2 cellular contexts compared by ENCODE assay signal in genomic region chr1:110870721-110871388, GRCh38.
TF ChIP-seq lines count a peak whose summit lies in the region.

No MANE protein-coding gene starts in this region.

TF ChIP-seq in K562, 482 proteins besides CTCF, POLR2A, EP300 and RAD21:
- TF ChIP-seq SETDB1 (IDR thresholded peaks at IDR 0.05; ENCODE audit: low read length) (no peak), NEUROD1 (IDR thresholded peaks at IDR 0.05; ENCODE audit: borderline replicate concordance, low read depth, low read length, partially characterized antibody) (no peak), RAD51 (IDR thresholded peaks at IDR 0.05; ENCODE audit: borderline replicate concordance, low read depth) (peak; percentile 35; the same call in 1 of the 2 replicates), ZBTB17 (CRISPR knock-in tag; IDR thresholded peaks at IDR 0.05) (0 out of 2 replicates have a peak, but pooled peaks have one; percentile 23), ZBTB12 (CRISPR knock-in tag; IDR thresholded peaks at IDR 0.05) (no peak), MAFG (tag; conservative IDR thresholded peaks at IDR 0.05) (no peak), MXI1 (IDR thresholded peaks at IDR 0.05; ENCODE audit: low read depth, low read length) (no peak), ZNF778 (CRISPR knock-in tag; IDR thresholded peaks at IDR 0.05) (peak; percentile 16; the same call in 1 of the 2 replicates), TOE1 (IDR thresholded peaks at IDR 0.05; ENCODE audit: borderline replicate concordance) (peak; percentile 82; the same call in 1 of the 2 replicates), TOE1 (CRISPR knock-in tag; IDR thresholded peaks at IDR 0.05; ENCODE audit: borderline replicate concordance, low read depth) (no peak), ZBTB49 (CRISPR knock-in tag; IDR thresholded peaks at IDR 0.05; ENCODE audit: borderline replicate concordance) (no peak), TAF9B (IDR thresholded peaks at IDR 0.05; ENCODE audit: partially characterized antibody) (no peak), ATF7 (IDR thresholded peaks at IDR 0.05) (no peak), SMARCA4 (IDR thresholded peaks at IDR 0.05) (no peak), ZBTB26 (CRISPR knock-in tag; IDR thresholded peaks at IDR 0.05) (peak; percentile 17; the same call in 1 of the 2 replicates)
- TF ChIP-seq, protein P1, sequence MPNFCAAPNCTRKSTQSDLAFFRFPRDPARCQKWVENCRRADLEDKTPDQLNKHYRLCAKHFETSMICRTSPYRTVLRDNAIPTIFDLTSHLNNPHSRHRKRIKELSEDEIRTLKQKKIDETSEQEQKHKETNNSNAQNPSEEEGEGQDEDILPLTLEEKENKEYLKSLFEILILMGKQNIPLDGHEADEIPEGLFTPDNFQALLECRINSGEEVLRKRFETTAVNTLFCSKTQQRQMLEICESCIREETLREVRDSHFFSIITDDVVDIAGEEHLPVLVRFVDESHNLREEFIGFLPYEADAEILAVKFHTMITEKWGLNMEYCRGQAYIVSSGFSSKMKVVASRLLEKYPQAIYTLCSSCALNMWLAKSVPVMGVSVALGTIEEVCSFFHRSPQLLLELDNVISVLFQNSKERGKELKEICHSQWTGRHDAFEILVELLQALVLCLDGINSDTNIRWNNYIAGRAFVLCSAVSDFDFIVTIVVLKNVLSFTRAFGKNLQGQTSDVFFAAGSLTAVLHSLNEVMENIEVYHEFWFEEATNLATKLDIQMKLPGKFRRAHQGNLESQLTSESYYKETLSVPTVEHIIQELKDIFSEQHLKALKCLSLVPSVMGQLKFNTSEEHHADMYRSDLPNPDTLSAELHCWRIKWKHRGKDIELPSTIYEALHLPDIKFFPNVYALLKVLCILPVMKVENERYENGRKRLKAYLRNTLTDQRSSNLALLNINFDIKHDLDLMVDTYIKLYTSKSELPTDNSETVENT (CRISPR knock-in tag; IDR thresholded peaks at IDR 0.05) = no peak
- TF ChIP-seq, protein P2, sequence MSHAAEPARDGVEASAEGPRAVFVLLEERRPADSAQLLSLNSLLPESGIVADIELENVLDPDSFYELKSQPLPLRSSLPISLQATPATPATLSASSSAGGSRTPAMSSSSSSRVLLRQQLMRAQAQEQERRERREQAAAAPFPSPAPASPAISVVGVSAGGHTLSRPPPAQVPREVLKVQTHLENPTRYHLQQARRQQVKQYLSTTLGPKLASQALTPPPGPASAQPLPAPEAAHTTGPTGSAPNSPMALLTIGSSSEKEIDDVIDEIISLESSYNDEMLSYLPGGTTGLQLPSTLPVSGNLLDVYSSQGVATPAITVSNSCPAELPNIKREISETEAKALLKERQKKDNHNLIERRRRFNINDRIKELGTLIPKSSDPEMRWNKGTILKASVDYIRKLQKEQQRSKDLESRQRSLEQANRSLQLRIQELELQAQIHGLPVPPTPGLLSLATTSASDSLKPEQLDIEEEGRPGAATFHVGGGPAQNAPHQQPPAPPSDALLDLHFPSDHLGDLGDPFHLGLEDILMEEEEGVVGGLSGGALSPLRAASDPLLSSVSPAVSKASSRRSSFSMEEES (CRISPR knock-in tag; IDR thresholded peaks at IDR 0.05) = peak; percentile 94

TF ChIP-seq in SK-N-SH, 30 proteins besides CTCF, POLR2A, EP300 and RAD21:
- TF ChIP-seq ELF1 (IDR thresholded peaks at IDR 0.05) = no peak
- TF ChIP-seq FOXM1 (IDR thresholded peaks at IDR 0.05; ENCODE audit: low read depth) = no peak
- no peak for TF ChIP-seq RCOR1 (IDR thresholded peaks at IDR 0.05; ENCODE audit: low read length)
- no peak for TF ChIP-seq NRF1 (IDR thresholded peaks at IDR 0.05; ENCODE audit: low read depth, low read length)
- TF ChIP-seq, protein P3, sequence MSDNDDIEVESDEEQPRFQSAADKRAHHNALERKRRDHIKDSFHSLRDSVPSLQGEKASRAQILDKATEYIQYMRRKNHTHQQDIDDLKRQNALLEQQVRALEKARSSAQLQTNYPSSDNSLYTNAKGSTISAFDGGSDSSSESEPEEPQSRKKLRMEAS (IDR thresholded peaks at IDR 0.05; ENCODE audit: low read depth) = no peak
- TF ChIP-seq, protein P4, sequence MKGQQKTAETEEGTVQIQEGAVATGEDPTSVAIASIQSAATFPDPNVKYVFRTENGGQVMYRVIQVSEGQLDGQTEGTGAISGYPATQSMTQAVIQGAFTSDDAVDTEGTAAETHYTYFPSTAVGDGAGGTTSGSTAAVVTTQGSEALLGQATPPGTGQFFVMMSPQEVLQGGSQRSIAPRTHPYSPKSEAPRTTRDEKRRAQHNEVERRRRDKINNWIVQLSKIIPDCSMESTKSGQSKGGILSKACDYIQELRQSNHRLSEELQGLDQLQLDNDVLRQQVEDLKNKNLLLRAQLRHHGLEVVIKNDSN (IDR thresholded peaks at IDR 0.05; ENCODE audit: borderline replicate concordance, low read depth) = no peak
- no peak for TF ChIP-seq POLR2AphosphoS5 (IDR thresholded peaks at IDR 0.05; ENCODE audit: low read depth, low read length)
- TF ChIP-seq NFIC (IDR thresholded peaks at IDR 0.05; ENCODE audit: borderline replicate concordance) = no peak
- no peak for TF ChIP-seq SIN3A (IDR thresholded peaks at IDR 0.05; ENCODE audit: borderline replicate concordance, low read depth, low read length)
- no peak for TF ChIP-seq YY1 (IDR thresholded peaks at IDR 0.05; ENCODE audit: low read depth)
- TF ChIP-seq USF2 (IDR thresholded peaks at IDR 0.05; ENCODE audit: borderline replicate concordance, low read depth, low read length) = no peak
- TF ChIP-seq CHD2 (IDR thresholded peaks at IDR 0.05; ENCODE audit: low read length, partially characterized antibody) = no peak
- no peak for TF ChIP-seq EZH2phosphoT487 (IDR thresholded peaks at IDR 0.05; ENCODE audit: borderline replicate concordance, low read depth)
TF ChIP-seq in SK-N-SH: peak in this region for 0.
